In genomic region chr3:127698264-127699097, GRCh38 we compare ENCODE assay signal across 12 cellular contexts. TPM values are rescaled to one million over a fixed set of nuclear protein-coding genes. Genes with fewer than 3 reads are reported as not detected.
DNase-seq lines count a peak whose midpoint lies in the region; ATAC-seq and TF ChIP-seq lines count a peak whose summit lies in the region.
"Had no signal": no experiment of that assay in that cellular context is flagged by ENCODE, and none has a peak within 500 bp of the region (broad histone marks: within the 10 kb centered on the region; RNA-seq: fewer than 3 reads in every experiment).

No MANE protein-coding gene starts in this region.

- no peak overlapping the region for H2BK120ac ChIP-seq in mesenchymal stem cell (ENCODE audit: low read depth, low read length)

- H3K23ac ChIP-seq in mesenchymal stem cell (ENCODE audit: low read length in 2 of 2): no peak overlapping the region

- H4K8ac ChIP-seq in mesenchymal stem cell (ENCODE audit: low read length): peak overlapping the region; percentile 98

- no peaks in the 10 kb centered on the region for H3K9me3 ChIP-seq in mesenchymal stem cell (ENCODE audit: control insufficient read depth, low read length)

- DNase-seq in chondrocyte (ENCODE audit: low spot score) (peak; percentile 59), mesenchymal stem cell (no peak), occipital lobe (lab: John Stamatoyannopoulos, UW) (no peak), NCI-H2029 (lab: John Stamatoyannopoulos, UW) (no peak), kidney glomerular epithelial cell (lab: John Stamatoyannopoulos, UW) (no peak)
- DNase-seq in stimulated activated naive B cell treated with anti-CD40 and anti-IgM and Interleukin-4, amounts not matched to agents 10 μg/mL and 1 μg/mL and 100 μg/mL, for 72 hours: no peak
- no peak for DNase-seq in activated CD4-positive, alpha-beta T cell treated with anti-CD3 and anti-CD28 coated beads for 4 hours
- DNase-seq: activated CD4-positive, CD25-positive, alpha-beta regulatory T cell; activated effector memory CD4-positive, alpha-beta T cell treated with Interleukin-2 at 50 U/mL for 16 hours; islet precursor cell; NCI-H1436 treated with DMSO at 0.1 percent for 48 hours had no signal

- WGBS in mesenchymal stem cell: 93% methylated on average over 7 of the region's 8 CpGs

- H2AFZ ChIP-seq in mesenchymal stem cell (ENCODE audit: low read depth, low read length): no peak overlapping the region

- no peaks in the 10 kb centered on the region for H3K9me3 Mint-ChIP-seq in IgD-negative memory B cell
- peaks cover 4% of the 10 kb centered on the region for H3K9me3 Mint-ChIP-seq in chondrocyte (ENCODE audit: low read depth)
- H3K9me3 Mint-ChIP-seq in stimulated activated naive B cell treated with anti-CD40 and anti-IgM and Interleukin-4, amounts not matched to agents 10 μg/mL and 1 μg/mL and 100 μg/mL, for 72 hours: peaks cover 0 to 2% of the 10 kb centered on the region in 2 donors

- peak overlapping the region; percentile 68 for H3K27ac ChIP-seq in mesenchymal stem cell (ENCODE audit: low read length, poor library complexity, severe bottlenecking)

- H2BK15ac ChIP-seq in mesenchymal stem cell (ENCODE audit: low read depth, poor library complexity, severe bottlenecking): no peak overlapping the region

- no peak for ATAC-seq in stimulated activated naive B cell treated with anti-CD40 and anti-IgM and Interleukin-4, amounts not matched to agents 10 μg/mL and 1 μg/mL and 100 μg/mL, for 72 hours (replicated peaks)

- no peak overlapping the region for H3K14ac ChIP-seq in mesenchymal stem cell (ENCODE audit: low read length in 2 of 2)

- H3K36me3 ChIP-seq in mesenchymal stem cell (ENCODE audit: control insufficient read depth in 1 of 2, insufficient read depth in 2 of 2, low read depth in 1 of 2, low read length in 2 of 2): peaks cover 13 to 43% of the 10 kb centered on the region in 2 experiments

- H2AK5ac ChIP-seq in mesenchymal stem cell (ENCODE audit: low read length, severe bottlenecking): peak overlapping the region; percentile 82

- H3K4me1 Mint-ChIP-seq in IgD-negative memory B cell (peaks cover 6 to 10% (median 7%) of the 10 kb centered on the region in 3 donors), chondrocyte (ENCODE audit: low read depth) (peaks cover 52% of the 10 kb centered on the region)
- H3K4me1 Mint-ChIP-seq in stimulated activated naive B cell treated with anti-CD40 and anti-IgM and Interleukin-4, amounts not matched to agents 10 μg/mL and 1 μg/mL and 100 μg/mL, for 72 hours: peaks cover 23 to 35% of the 10 kb centered on the region in 2 donors

- H3K27ac Mint-ChIP-seq in IgD-negative memory B cell (peak overlapping the region in 1 of 3 donors; percentile 10), chondrocyte (ENCODE audit: unreplicated experiment) (peak overlapping the region; percentile 98)
- H3K27ac Mint-ChIP-seq in stimulated activated naive B cell treated with anti-CD40 and anti-IgM and Interleukin-4, amounts not matched to agents 10 μg/mL and 1 μg/mL and 100 μg/mL, for 72 hours: peak overlapping the region; percentile 89

- no peak for TF ChIP-seq CTCF in chondrocyte (IDR thresholded peaks at IDR 0.05)

- H3K4ac ChIP-seq in mesenchymal stem cell (ENCODE audit: low read depth in 1 of 2, low read length in 2 of 2): peak overlapping the region; percentile 30 to 84

- H3K27me3 ChIP-seq in mesenchymal stem cell (ENCODE audit: control insufficient read depth in 1 of 2, insufficient read depth in 1 of 2, low read length in 2 of 2): no peaks in the 10 kb centered on the region

- H3K4me3 Mint-ChIP-seq in IgD-negative memory B cell (peak overlapping the region in 3 of 4 donors; percentile 58 to 89 (median 74)), chondrocyte (ENCODE audit: unreplicated experiment) (peak overlapping the region; percentile 25)
- no peak overlapping the region for H3K4me3 Mint-ChIP-seq in stimulated activated naive B cell treated with anti-CD40 and anti-IgM and Interleukin-4, amounts not matched to agents 10 μg/mL and 1 μg/mL and 100 μg/mL, for 72 hours

- H2BK12ac ChIP-seq in mesenchymal stem cell (ENCODE audit: low read length in 2 of 2): peak overlapping the region; percentile 69 to 79

- peak overlapping the region; percentile 94 for H4K91ac ChIP-seq in mesenchymal stem cell (ENCODE audit: low read length)

- H3K27me3 Mint-ChIP-seq in IgD-negative memory B cell: peaks cover 1% of the 10 kb centered on the region
- H3K27me3 Mint-ChIP-seq in chondrocyte (ENCODE audit: low read depth): no peaks in the 10 kb centered on the region
- H3K27me3 Mint-ChIP-seq in stimulated activated naive B cell treated with anti-CD40 and anti-IgM and Interleukin-4, amounts not matched to agents 10 μg/mL and 1 μg/mL and 100 μg/mL, for 72 hours: no peaks in the 10 kb centered on the region

- H3K36me3 Mint-ChIP-seq in IgD-negative memory B cell (no peaks in the 10 kb centered on the region), chondrocyte (ENCODE audit: low read depth) (peaks cover 9% of the 10 kb centered on the region)
- H3K36me3 Mint-ChIP-seq in stimulated activated naive B cell treated with anti-CD40 and anti-IgM and Interleukin-4, amounts not matched to agents 10 μg/mL and 1 μg/mL and 100 μg/mL, for 72 hours: peaks cover 24 to 46% of the 10 kb centered on the region in 2 donors

- H2BK5ac ChIP-seq in mesenchymal stem cell (ENCODE audit: low read depth, low read length, poor library complexity, severe bottlenecking): peak overlapping the region; percentile 35

- H3K9ac ChIP-seq in mesenchymal stem cell (ENCODE audit: low read length): peak overlapping the region; percentile 64

- peaks cover 47% of the 10 kb centered on the region for H3K4me1 ChIP-seq in mesenchymal stem cell (ENCODE audit: control insufficient read depth, insufficient read depth, low read depth, low read length)

- peak overlapping the region; percentile 11 to 64 for H3K18ac ChIP-seq in mesenchymal stem cell (ENCODE audit: low read depth in 1 of 2, low read length in 2 of 2)

- no peak overlapping the region for H3K4me2 ChIP-seq in mesenchymal stem cell (ENCODE audit: low read length, poor library complexity, severe bottlenecking)

- peaks cover 35% of the 10 kb centered on the region for H3K79me1 ChIP-seq in mesenchymal stem cell (replicated peaks; ENCODE audit: low read length, poor library complexity, severe bottlenecking)

- H3K4me3 ChIP-seq in mesenchymal stem cell (ENCODE audit: insufficient read depth in 1 of 2, low read depth in 1 of 2, low read length in 2 of 2): no peak overlapping the region

RNA-seq across cellular contexts. Expression of gene ABTB1, which starts 25.7 kb away (rescaled TPM):
- 76.5 TPM for polyA plus RNA-seq in IgD-negative memory B cell
- total RNA-seq in chondrocyte (18.1 to 27.2 TPM (median 26.7 TPM) in 3 replicates), occipital lobe (4.7 TPM)
- 6.8 TPM for polyA plus RNA-seq in mesenchymal stem cell (2013, experiment 1 of 2)
- polyA plus RNA-seq in mesenchymal stem cell (2013, experiment 2 of 2): 6.6 TPM

Comparison
In these comparisons a context has a peak if more than half of its experiments do, and no peak if none do; other contexts are left out.
1. H3K4me3 Mint-ChIP-seq: peak in IgD-negative memory B cell (3 of 4) and chondrocyte (single experiment); none in stimulated activated naive B cell treated with anti-CD40 and anti-IgM and Interleukin-4, amounts not matched to agents 10 μg/mL and 1 μg/mL and 100 μg/mL, for 72 hours (0 of 2).